ENCODE assay signal across 11 cellular contexts in the genomic region with DNA sequence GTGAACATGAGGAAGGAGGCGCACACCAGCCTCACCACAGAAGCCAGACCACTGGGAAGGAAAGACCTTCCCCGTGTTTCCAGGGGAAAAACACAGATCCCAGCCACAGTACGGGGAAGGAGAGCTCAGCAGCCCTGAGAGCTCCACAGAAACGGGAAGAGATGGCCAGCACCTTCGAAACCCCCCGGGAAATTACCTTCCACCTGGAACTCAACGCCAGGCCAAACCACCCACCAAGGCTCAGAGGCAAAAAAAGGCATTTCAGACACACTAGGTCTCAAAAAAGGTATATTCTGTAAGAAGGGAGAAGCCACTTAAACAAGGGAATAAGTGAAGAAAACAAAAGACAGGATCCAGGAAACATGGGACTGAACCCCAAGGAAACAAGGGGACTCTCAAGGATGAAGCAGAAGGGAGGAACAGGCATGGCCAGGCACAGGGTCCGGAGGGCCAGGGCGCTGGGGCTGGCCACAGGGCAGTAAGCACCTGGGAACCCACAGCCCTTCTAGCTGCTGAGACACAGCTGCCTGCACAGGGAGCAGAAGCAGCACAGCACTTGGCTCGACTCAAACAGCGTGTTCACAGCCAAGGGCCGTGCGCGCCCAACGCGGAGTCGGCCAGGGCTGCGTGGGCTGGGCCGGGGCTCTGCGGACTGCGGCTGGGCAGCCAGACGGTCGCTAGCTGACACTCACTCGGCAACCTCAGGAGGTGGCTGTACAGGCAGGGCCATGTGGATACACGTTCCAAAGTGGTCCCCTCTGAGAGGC. TPM values are rescaled to one million over a fixed set of nuclear protein-coding genes. Genes with fewer than 3 reads are reported as not detected.
DNase-seq lines count a peak whose midpoint lies in the region; ATAC-seq and TF ChIP-seq lines count a peak whose summit lies in the region.
"Had no signal": no experiment of that assay in that cellular context is flagged by ENCODE, and none has a peak within 500 bp of the region (broad histone marks: within the 10 kb centered on the region; RNA-seq: fewer than 3 reads in every experiment).

No MANE protein-coding gene starts in this region.

- peak; percentile 68 for DNase-seq in GM10266 (ENCODE audit: extremely low spot score)
- DNase-seq in astrocyte of the hippocampus (ENCODE audit: low read depth, low spot score), result peak; percentile 62
- DNase-seq in left cardiac atrium, result peak; percentile 69
- peak; percentile 67 to 81 for DNase-seq in psoas muscle
- DNase-seq in HK-2 (ENCODE audit: unreplicated experiment), result no peak
- DNase-seq in activated T-cell treated with anti-CD3 and anti-CD28 coated beads, Interleukin-2, amount 50 U/mL, for 72 hours, result no peak
- DNase-seq in stimulated activated CD4-positive, alpha-beta T cell treated with anti-CD3 and anti-CD28 coated beads, Interleukin-4, amount 100 ng/mL, for 1 hour, result no peak
- DNase-seq: CD4-positive, alpha-beta T cell; NCI-H1417 treated with DMSO at 0.1 percent for 48 hours had no signal

- H3K4me3 Mint-ChIP-seq in activated T-cell treated with anti-CD3 and anti-CD28 coated beads, Interleukin-2, amount 50 U/mL, for 72 hours, result no peak overlapping the region
- H3K4me3 Mint-ChIP-seq: CD4-positive, alpha-beta T cell had no signal

- no peaks in the 10 kb centered on the region for H3K27me3 ChIP-seq in psoas muscle (ENCODE audit: insufficient read depth in 3 of 3, low read length in 2 of 3)
- H3K27me3 ChIP-seq: ascending aorta had no signal

- ATAC-seq in left cardiac atrium (peak; percentile 80 to 87), psoas muscle (peak; percentile 67 to 73 (median 71)), GM21576 (IDR thresholded peaks at IDR 0.05; ENCODE audit: unreplicated experiment) (no peak)
- ATAC-seq in activated T-cell treated with anti-CD3 and anti-CD28 coated beads, Interleukin-2, amount 50 U/mL, for 72 hours (replicated peaks in 1 of 2), result no peak

- peaks cover 75% of the 10 kb centered on the region for H3K4me1 ChIP-seq in psoas muscle

- intact Hi-C loops in left cardiac atrium (cut with DNase I), result no loop called here
- intact Hi-C loops in psoas muscle (cut with DNase I), result loop anchor here in 1 of 2 donors (5.0 kb wide), 1 partner anchor 116 kb away; no protein-coding TSS in a partner anchor

- no peaks in the 10 kb centered on the region for H3K9me3 Mint-ChIP-seq in activated T-cell treated with anti-CD3 and anti-CD28 coated beads, Interleukin-2, amount 50 U/mL, for 72 hours
- H3K9me3 Mint-ChIP-seq: CD4-positive, alpha-beta T cell had no signal

- 29 to 38% (median 32%) methylated on average over 24 to 25 of the region's 25 CpGs for WGBS in psoas muscle, 3 donors

- H3K27ac ChIP-seq in psoas muscle, result peak overlapping the region; percentile 60
- H3K27ac ChIP-seq: ascending aorta had no signal

- H3K4me3 ChIP-seq in psoas muscle, result peak overlapping the region; percentile 20
- H3K4me3 ChIP-seq: ascending aorta had no signal

- TF ChIP-seq CTCF in GM10266 (IDR thresholded peaks at IDR 0.05; ENCODE audit: control insufficient read depth, insufficient read depth, low read depth, missing control alignments) (no peak), psoas muscle (IDR thresholded peaks at IDR 0.05) (no peak)

- peaks cover 24% of the 10 kb centered on the region for H3K4me1 Mint-ChIP-seq in activated T-cell treated with anti-CD3 and anti-CD28 coated beads, Interleukin-2, amount 50 U/mL, for 72 hours (ENCODE audit: low read depth)

- H3K9me3 ChIP-seq in psoas muscle, result no peaks in the 10 kb centered on the region
- H3K9me3 ChIP-seq: ascending aorta had no signal

- H3K36me3 Mint-ChIP-seq in activated T-cell treated with anti-CD3 and anti-CD28 coated beads, Interleukin-2, amount 50 U/mL, for 72 hours (ENCODE audit: insufficient read depth in 2 of 2), result peaks cover 0 to 2% of the 10 kb centered on the region in 2 donors

- H3K27me3 Mint-ChIP-seq in activated T-cell treated with anti-CD3 and anti-CD28 coated beads, Interleukin-2, amount 50 U/mL, for 72 hours (ENCODE audit: low read depth), result no peaks in the 10 kb centered on the region
- H3K27me3 Mint-ChIP-seq: CD4-positive, alpha-beta T cell had no signal

- no peak overlapping the region for H3K27ac Mint-ChIP-seq in activated T-cell treated with anti-CD3 and anti-CD28 coated beads, Interleukin-2, amount 50 U/mL, for 72 hours
- H3K27ac Mint-ChIP-seq: CD4-positive, alpha-beta T cell had no signal

- H3K36me3 ChIP-seq in psoas muscle (ENCODE audit: insufficient read depth in 1 of 2, low read depth in 1 of 2), result no peaks in the 10 kb centered on the region
- H3K36me3 ChIP-seq: ascending aorta had no signal

RNA-seq across cellular contexts. Expression of a gene that starts 44.6 kb away (rescaled TPM):
- total RNA-seq in left cardiac atrium (1 to 10 TPM; 8.8 to 9.3 TPM), psoas muscle (10 to 100 TPM; 10.7 to 17.7 (median 14.4) TPM)
- polyA plus RNA-seq in psoas muscle, result 1 to 10 TPM; 2.8 to 6.3 (median 3.3) TPM
- 10 to 100 TPM; 15.7 to 21.5 TPM for total RNA-seq in activated T-cell treated with anti-CD3 and anti-CD28 coated beads, Interleukin-2, amount 50 U/mL, for 72 hours

Comparison
In these comparisons a context has a peak if more than half of its experiments do, and no peak if none do; other contexts are left out.
1. DNase-seq: peak in GM10266 (single experiment), astrocyte of the hippocampus (single experiment), left cardiac atrium (single experiment) and psoas muscle (2 of 2); none in HK-2 (single experiment), activated T-cell treated with anti-CD3 and anti-CD28 coated beads, Interleukin-2, amount 50 U/mL, for 72 hours (0 of 2) and stimulated activated CD4-positive, alpha-beta T cell treated with anti-CD3 and anti-CD28 coated beads, Interleukin-4, amount 100 ng/mL, for 1 hour (single experiment).
2. ATAC-seq: peak in left cardiac atrium (2 of 2) and psoas muscle (4 of 4); none in GM21576 (single experiment) and activated T-cell treated with anti-CD3 and anti-CD28 coated beads, Interleukin-2, amount 50 U/mL, for 72 hours (0 of 2).